Comparison of ENCODE assay signal across 20 cellular contexts in genomic region chr4:51825341-51825740, GRCh38. TPM values are rescaled to one million over a fixed set of nuclear protein-coding genes. Genes with fewer than 3 reads are reported as not detected.
A peak's percentile ranks its signal among the peaks of the same experiment; 100 is the strongest.
DNase-seq lines count a peak whose midpoint lies in the region; FAIRE-seq and TF ChIP-seq lines count a peak whose summit lies in the region.
"Had no signal": no experiment of that assay in that cellular context is flagged by ENCODE, and none has a peak within 500 bp of the region (broad histone marks: within the 10 kb centered on the region; RNA-seq: fewer than 3 reads in every experiment).

No MANE protein-coding gene starts in this region.

- TF ChIP-seq POLR2A in adrenal gland (IDR thresholded peaks at IDR 0.05) = no peak

- H3K27me3 ChIP-seq in adrenal gland = no peaks in the 10 kb centered on the region
- no peaks in the 10 kb centered on the region for H3K27me3 ChIP-seq in SJCRH30

- DNase-seq in RCC 7860 (ENCODE audit: low spot score) (peak; percentile 53), kidney glomerular epithelial cell (lab: John Stamatoyannopoulos, UW) (peak; percentile 93), renal cortical epithelial cell (ENCODE audit: low read depth) (peak; percentile 82), adrenal gland (no peak), SHP77 treated with DMSO at 0.1 percent for 48 hours (lab: John Stamatoyannopoulos, UW) (no peak), SJCRH30 (no peak)
- DNase-seq: AML-193; Caco-2; CD4-positive, alpha-beta T cell; DMS153; DMS79 treated with DMSO at 0.1 percent for 48 hours; EL; H9; IMR-90 had no signal

- H3K4me1 ChIP-seq in adrenal gland (replicated peaks in 1 of 2) = no peaks in the 10 kb centered on the region
- no peaks in the 10 kb centered on the region for H3K4me1 ChIP-seq in SJCRH30
- H3K4me1 ChIP-seq: Caco-2 had no signal

- no peaks in the 10 kb centered on the region for H3K36me3 ChIP-seq in adrenal gland (replicated peaks in 1 of 2)
- H3K36me3 ChIP-seq in SJCRH30 = no peaks in the 10 kb centered on the region

- H3K27ac ChIP-seq in adrenal gland (no peak overlapping the region), SJCRH30 (no peak overlapping the region)
- H3K27ac ChIP-seq: C4-2B had no signal

- 55 to 62% (median 58%) methylated on average over 5 of the region's 5 CpGs for WGBS in adrenal gland, 4 donors

- intact Hi-C loops in adrenal gland (cut with DNase I) = no loop called here

- H3K4me3 ChIP-seq in adrenal gland = no peak overlapping the region
- no peak overlapping the region for H3K4me3 ChIP-seq in SJCRH30
- H3K4me3 ChIP-seq: GM12878 had no signal

- TF ChIP-seq CTCF in adrenal gland (IDR thresholded peaks at IDR 0.05) = no peak

- FAIRE-seq in RCC 7860 (lab: Jason Lieb, UNC) = peak; percentile 87
- FAIRE-seq: A204.1, GM12878, GM19239, H1, HTR-8/SVneo had no signal

- H3K9me3 ChIP-seq in adrenal gland (replicated peaks in 1 of 3) (peaks cover 0 to 13% (median 5%) of the 10 kb centered on the region in 3 donors), SJCRH30 (replicated peaks) (no peaks in the 10 kb centered on the region)
- H3K9me3 ChIP-seq: Caco-2 had no signal

RNA-seq across cellular contexts. Expression of gene DCUN1D4, which starts 17.6 kb away (rescaled TPM):
- total RNA-seq in renal cortical epithelial cell (48.3 and 81.4 TPM in 2 replicates), adrenal gland (10 to 100 TPM; 25.0 to 86.2 (median 54.0) TPM)
- 10 to 100 TPM; 33.8 to 55.6 (median 43.5) TPM for polyA plus RNA-seq in adrenal gland
- 59.9 and 66.5 TPM in 2 replicates for total RNA-seq in SJCRH30 (2014; rRNA removed; shearing (Covaris generic))

Comparison
In these comparisons a context has a peak if more than half of its experiments do, and no peak if none do; other contexts are left out.
1. DNase-seq: peak in RCC 7860 (single experiment), kidney glomerular epithelial cell (single experiment) and renal cortical epithelial cell (single experiment); none in adrenal gland (0 of 7), SHP77 treated with DMSO at 0.1 percent for 48 hours (single experiment) and SJCRH30 (0 of 2).